Comparison of ENCODE assay signal across 1 cellular context in the genomic region with DNA sequence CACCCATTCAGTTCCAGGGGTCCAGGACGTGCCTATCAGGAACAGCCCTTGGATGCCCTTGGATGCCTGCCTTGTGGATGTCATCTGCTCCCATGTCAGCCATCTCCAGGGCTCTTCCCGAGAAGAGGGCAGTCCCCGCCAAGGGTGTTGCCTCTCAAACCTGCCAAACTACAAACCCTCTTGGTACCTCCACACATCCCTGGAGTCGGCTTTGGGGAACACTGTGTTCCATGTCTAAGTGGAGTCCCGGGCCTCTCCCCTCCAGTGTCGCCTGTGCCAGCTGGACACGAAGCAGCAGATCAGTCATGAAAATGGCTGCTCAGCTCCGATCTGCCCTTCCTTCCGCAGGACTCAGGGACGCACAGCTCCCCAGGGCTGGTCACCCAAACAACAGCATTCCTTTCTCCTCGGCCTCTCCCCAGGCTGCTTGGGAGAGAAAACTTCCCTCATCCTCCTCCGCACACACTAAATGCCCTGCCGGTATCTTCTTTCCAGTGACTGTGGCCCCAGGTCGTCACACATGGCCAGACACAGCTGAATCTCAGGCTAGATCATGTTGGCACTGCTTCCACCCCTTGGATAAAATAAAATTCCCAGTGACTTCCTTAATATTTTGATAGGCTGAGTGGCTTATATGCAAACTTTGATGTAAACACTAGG.
TF ChIP-seq lines count a peak whose summit lies in the region.

No MANE protein-coding gene starts in this region.

TF ChIP-seq in GM12878, 131 proteins besides CTCF, POLR2A, EP300 and RAD21:
- TF ChIP-seq KDM1A (IDR thresholded peaks at IDR 0.05; ENCODE audit: borderline replicate concordance) (no peak), SMC3 (IDR thresholded peaks at IDR 0.05; ENCODE audit: borderline replicate concordance, low read length) (0 out of 2 replicates have a peak, but pooled peaks have one; percentile 8)
